In genomic region chr3:31606453-31606852, GRCh38 we compare ENCODE assay signal across 22 cellular contexts.
"Had no signal": no experiment of that assay in that cellular context is flagged by ENCODE, and none has a peak within 500 bp of the region (broad histone marks: within the 10 kb centered on the region; RNA-seq: fewer than 3 reads in every experiment).

No MANE protein-coding gene starts in this region.

- H3K4me1 Mint-ChIP-seq: brain, nephron had no signal

- H3K4me2 ChIP-seq: hepatocyte had no signal

- H2AFZ ChIP-seq: hepatocyte had no signal

- FAIRE-seq: endometrium, pancreas had no signal

- H3K4me1 ChIP-seq: foreskin keratinocyte, right atrium auricular region, tibial artery had no signal

- H3K27ac Mint-ChIP-seq: activated B cell treated with CpG ODN at 0.5 μM for 24 hours; activated CD4-positive, alpha-beta memory T cell treated with anti-CD3 and anti-CD28 coated beads, Interleukin-2, amount 10 ng/mL, durations not matched to agents 7 days and 5 days; activated T-cell treated with anti-CD3 and anti-CD28 coated beads, Interleukin-2, amount 50 U/mL, for 72 hours; brain; nephron; T-helper 17 cell had no signal

- H3K4me3 ChIP-seq: hepatocyte, left ventricle myocardium inferior, pancreas, psoas muscle, right atrium auricular region, tibial artery had no signal

- DNase-seq: activated B cell treated with CpG ODN at 0.5 μM for 24 hours; activated CD4-positive, alpha-beta memory T cell treated with anti-CD3 and anti-CD28 coated beads, Interleukin-2, amount 10 ng/mL, durations not matched to agents 7 days and 5 days; activated CD4-positive, alpha-beta T cell treated with anti-CD3 and anti-CD28 coated beads for 4 hours; activated effector memory CD4-positive, alpha-beta T cell treated with Interleukin-2 at 50 U/mL for 16 hours; activated naive CD4-positive, alpha-beta T cell treated with anti-CD3 and anti-CD28 coated beads, Interleukin-2, amount 50 U/mL, for 16 hours; activated T-cell treated with anti-CD3 and anti-CD28 coated beads, Interleukin-2, amount 50 U/mL, for 72 hours; aorta; foreskin keratinocyte; immature natural killer cell; left ventricle myocardium inferior; midbrain; pancreas; psoas muscle; stimulated activated CD4-positive, alpha-beta T cell treated with anti-CD3 and anti-CD28 coated beads, Interleukin-4, amount 100 ng/mL, for 4 hours; stimulated activated naive CD8-positive, alpha-beta T cell treated with anti-CD3 and anti-CD28 coated beads, Interleukin-15, amount 100 ng/mL, for 72 hours; T-helper 17 cell; tibial artery had no signal

- H3K27me3 ChIP-seq: foreskin keratinocyte, hepatocyte, pancreas, right atrium auricular region, tibial artery had no signal

- H3K4me3 Mint-ChIP-seq: activated B cell treated with CpG ODN at 0.5 μM for 24 hours; activated CD4-positive, alpha-beta memory T cell treated with anti-CD3 and anti-CD28 coated beads, Interleukin-2, amount 10 ng/mL, durations not matched to agents 7 days and 5 days; activated T-cell treated with anti-CD3 and anti-CD28 coated beads, Interleukin-2, amount 50 U/mL, for 72 hours; brain; nephron; stimulated activated naive CD8-positive, alpha-beta T cell treated with anti-CD3 and anti-CD28 coated beads, Interleukin-15, amount 100 ng/mL, for 72 hours; T-helper 17 cell had no signal

- H3K27ac ChIP-seq: foreskin keratinocyte, hepatocyte, left ventricle myocardium inferior, pancreas, psoas muscle, right atrium auricular region, tibial artery had no signal

- ATAC-seq: activated T-cell treated with anti-CD3 and anti-CD28 coated beads, Interleukin-2, amount 50 U/mL, for 72 hours; foreskin keratinocyte; pancreas; psoas muscle; stimulated activated naive CD8-positive, alpha-beta T cell treated with anti-CD3 and anti-CD28 coated beads, Interleukin-15, amount 100 ng/mL, for 72 hours; T-helper 17 cell had no signal

- H3K9me3 ChIP-seq: pancreas, psoas muscle had no signal

- H3K36me3 ChIP-seq: right atrium auricular region had no signal

- H3K27me3 Mint-ChIP-seq: activated B cell treated with CpG ODN at 0.5 μM for 24 hours; activated CD4-positive, alpha-beta memory T cell treated with anti-CD3 and anti-CD28 coated beads, Interleukin-2, amount 10 ng/mL, durations not matched to agents 7 days and 5 days; brain; stimulated activated naive CD8-positive, alpha-beta T cell treated with anti-CD3 and anti-CD28 coated beads, Interleukin-15, amount 100 ng/mL, for 72 hours; T-helper 17 cell had no signal
